ENCODE assay signal across 1 cellular context in genomic region chr5:138708761-138709160, GRCh38.
TF ChIP-seq lines count a peak whose summit lies in the region.

No MANE protein-coding gene starts in this region.

TF ChIP-seq in GM23338, 12 proteins besides CTCF, POLR2A, EP300 and RAD21 (continued from another document):
- TF ChIP-seq, protein P1, sequence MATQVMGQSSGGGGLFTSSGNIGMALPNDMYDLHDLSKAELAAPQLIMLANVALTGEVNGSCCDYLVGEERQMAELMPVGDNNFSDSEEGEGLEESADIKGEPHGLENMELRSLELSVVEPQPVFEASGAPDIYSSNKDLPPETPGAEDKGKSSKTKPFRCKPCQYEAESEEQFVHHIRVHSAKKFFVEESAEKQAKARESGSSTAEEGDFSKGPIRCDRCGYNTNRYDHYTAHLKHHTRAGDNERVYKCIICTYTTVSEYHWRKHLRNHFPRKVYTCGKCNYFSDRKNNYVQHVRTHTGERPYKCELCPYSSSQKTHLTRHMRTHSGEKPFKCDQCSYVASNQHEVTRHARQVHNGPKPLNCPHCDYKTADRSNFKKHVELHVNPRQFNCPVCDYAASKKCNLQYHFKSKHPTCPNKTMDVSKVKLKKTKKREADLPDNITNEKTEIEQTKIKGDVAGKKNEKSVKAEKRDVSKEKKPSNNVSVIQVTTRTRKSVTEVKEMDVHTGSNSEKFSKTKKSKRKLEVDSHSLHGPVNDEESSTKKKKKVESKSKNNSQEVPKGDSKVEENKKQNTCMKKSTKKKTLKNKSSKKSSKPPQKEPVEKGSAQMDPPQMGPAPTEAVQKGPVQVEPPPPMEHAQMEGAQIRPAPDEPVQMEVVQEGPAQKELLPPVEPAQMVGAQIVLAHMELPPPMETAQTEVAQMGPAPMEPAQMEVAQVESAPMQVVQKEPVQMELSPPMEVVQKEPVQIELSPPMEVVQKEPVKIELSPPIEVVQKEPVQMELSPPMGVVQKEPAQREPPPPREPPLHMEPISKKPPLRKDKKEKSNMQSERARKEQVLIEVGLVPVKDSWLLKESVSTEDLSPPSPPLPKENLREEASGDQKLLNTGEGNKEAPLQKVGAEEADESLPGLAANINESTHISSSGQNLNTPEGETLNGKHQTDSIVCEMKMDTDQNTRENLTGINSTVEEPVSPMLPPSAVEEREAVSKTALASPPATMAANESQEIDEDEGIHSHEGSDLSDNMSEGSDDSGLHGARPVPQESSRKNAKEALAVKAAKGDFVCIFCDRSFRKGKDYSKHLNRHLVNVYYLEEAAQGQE (IDR thresholded peaks at IDR 0.05; ENCODE audit: unreplicated experiment): no peak
- TF ChIP-seq STAT1 (IDR thresholded peaks at IDR 0.05; ENCODE audit: unreplicated experiment) (no peak), EZH2 (IDR thresholded peaks at IDR 0.05; ENCODE audit: low read depth, unreplicated experiment) (no peak), ETS1 (IDR thresholded peaks at IDR 0.05) (no peak)
- TF ChIP-seq, protein P2, sequence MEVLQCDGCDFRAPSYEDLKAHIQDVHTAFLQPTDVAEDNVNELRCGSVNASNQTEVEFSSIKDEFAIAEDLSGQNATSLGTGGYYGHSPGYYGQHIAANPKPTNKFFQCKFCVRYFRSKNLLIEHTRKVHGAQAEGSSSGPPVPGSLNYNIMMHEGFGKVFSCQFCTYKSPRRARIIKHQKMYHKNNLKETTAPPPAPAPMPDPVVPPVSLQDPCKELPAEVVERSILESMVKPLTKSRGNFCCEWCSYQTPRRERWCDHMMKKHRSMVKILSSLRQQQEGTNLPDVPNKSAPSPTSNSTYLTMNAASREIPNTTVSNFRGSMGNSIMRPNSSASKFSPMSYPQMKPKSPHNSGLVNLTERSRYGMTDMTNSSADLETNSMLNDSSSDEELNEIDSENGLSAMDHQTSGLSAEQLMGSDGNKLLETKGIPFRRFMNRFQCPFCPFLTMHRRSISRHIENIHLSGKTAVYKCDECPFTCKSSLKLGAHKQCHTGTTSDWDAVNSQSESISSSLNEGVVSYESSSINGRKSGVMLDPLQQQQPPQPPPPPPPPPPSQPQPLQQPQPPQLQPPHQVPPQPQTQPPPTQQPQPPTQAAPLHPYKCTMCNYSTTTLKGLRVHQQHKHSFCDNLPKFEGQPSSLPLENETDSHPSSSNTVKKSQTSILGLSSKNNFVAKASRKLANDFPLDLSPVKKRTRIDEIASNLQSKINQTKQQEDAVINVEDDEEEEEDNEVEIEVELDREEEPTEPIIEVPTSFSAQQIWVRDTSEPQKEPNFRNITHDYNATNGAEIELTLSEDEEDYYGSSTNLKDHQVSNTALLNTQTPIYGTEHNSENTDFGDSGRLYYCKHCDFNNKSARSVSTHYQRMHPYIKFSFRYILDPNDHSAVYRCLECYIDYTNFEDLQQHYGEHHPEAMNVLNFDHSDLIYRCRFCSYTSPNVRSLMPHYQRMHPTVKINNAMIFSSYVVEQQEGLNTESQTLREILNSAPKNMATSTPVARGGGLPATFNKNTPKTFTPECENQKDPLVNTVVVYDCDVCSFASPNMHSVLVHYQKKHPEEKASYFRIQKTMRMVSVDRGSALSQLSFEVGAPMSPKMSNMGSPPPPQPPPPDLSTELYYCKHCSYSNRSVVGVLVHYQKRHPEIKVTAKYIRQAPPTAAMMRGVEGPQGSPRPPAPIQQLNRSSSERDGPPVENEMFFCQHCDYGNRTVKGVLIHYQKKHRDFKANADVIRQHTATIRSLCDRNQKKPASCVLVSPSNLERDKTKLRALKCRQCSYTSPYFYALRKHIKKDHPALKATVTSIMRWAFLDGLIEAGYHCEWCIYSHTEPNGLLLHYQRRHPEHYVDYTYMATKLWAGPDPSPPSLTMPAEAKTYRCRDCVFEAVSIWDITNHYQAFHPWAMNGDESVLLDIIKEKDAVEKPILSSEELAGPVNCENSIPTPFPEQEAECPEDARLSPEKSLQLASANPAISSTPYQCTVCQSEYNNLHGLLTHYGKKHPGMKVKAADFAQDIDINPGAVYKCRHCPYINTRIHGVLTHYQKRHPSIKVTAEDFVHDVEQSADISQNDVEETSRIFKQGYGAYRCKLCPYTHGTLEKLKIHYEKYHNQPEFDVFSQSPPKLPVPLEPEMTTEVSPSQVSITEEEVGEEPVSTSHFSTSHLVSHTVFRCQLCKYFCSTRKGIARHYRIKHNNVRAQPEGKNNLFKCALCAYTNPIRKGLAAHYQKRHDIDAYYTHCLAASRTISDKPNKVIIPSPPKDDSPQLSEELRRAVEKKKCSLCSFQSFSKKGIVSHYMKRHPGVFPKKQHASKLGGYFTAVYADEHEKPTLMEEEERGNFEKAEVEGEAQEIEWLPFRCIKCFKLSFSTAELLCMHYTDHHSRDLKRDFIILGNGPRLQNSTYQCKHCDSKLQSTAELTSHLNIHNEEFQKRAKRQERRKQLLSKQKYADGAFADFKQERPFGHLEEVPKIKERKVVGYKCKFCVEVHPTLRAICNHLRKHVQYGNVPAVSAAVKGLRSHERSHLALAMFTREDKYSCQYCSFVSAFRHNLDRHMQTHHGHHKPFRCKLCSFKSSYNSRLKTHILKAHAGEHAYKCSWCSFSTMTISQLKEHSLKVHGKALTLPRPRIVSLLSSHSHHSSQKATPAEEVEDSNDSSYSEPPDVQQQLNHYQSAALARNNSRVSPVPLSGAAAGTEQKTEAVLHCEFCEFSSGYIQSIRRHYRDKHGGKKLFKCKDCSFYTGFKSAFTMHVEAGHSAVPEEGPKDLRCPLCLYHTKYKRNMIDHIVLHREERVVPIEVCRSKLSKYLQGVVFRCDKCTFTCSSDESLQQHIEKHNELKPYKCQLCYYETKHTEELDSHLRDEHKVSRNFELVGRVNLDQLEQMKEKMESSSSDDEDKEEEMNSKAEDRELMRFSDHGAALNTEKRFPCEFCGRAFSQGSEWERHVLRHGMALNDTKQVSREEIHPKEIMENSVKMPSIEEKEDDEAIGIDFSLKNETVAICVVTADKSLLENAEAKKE (CRISPR knock-in tag; IDR thresholded peaks at IDR 0.05): no peak
